ENCODE assay signal across 1 cellular context in the genomic region with DNA sequence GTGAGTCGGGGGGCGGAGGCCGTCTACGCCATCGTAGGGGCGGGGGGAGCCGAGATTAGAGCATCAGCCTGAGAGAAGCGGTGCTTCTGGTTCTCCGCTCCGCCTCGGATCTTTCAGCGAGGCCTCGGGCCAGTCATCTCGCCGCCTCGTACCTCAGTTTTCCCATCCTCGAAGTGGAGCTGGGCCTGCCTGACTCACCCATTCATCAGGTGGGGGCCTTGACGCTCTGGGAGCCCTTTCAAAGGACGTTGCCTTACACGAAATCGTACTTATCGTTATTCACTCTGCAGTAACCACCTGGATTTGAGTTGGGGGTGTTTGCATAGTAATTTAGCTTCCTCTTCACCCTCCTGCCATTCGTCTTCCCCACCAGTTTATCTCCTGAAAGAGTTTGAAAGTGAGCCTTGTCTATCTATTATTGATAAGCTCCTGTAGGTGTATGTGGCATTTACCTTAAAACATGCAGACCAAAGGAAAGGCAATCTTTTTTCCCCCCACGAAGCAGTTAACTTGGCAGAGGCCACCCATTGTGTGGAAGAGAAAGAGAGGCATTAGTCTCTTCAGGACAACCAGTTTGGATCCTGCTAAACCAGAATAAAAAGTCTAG.
TF ChIP-seq lines count a peak whose summit lies in the region.

No MANE protein-coding gene starts in this region.

TF ChIP-seq in endothelial cell of umbilical vein, 7 proteins besides CTCF, POLR2A, EP300 and RAD21:
- TF ChIP-seq, protein P1, sequence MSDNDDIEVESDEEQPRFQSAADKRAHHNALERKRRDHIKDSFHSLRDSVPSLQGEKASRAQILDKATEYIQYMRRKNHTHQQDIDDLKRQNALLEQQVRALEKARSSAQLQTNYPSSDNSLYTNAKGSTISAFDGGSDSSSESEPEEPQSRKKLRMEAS (IDR thresholded peaks at IDR 0.05; ENCODE audit: insufficient read depth, insufficient read length) = no peak
- TF ChIP-seq GATA2 (IDR thresholded peaks at IDR 0.05; ENCODE audit: insufficient read depth, insufficient read length, low read depth, low read length) (no peak), POLR2AphosphoS5 (IDR thresholded peaks at IDR 0.05; ENCODE audit: insufficient read depth, low read depth, low read length) (no peak), MYC (IDR thresholded peaks at IDR 0.05; ENCODE audit: low read depth, low read length) (no peak), FOS (IDR thresholded peaks at IDR 0.05; ENCODE audit: borderline replicate concordance, insufficient read depth, low read length) (no peak), EZH2 (IDR thresholded peaks at IDR 0.05; ENCODE audit: borderline replicate concordance, low read depth, low read length, severe bottlenecking) (no peak), JUN (IDR thresholded peaks at IDR 0.05; ENCODE audit: borderline replicate concordance, insufficient read depth, insufficient read length, low read depth) (no peak)
TF ChIP-seq in endothelial cell of umbilical vein: peak in this region for 0.
